Comparison of ENCODE assay signal across 1 cellular context in the genomic region with DNA sequence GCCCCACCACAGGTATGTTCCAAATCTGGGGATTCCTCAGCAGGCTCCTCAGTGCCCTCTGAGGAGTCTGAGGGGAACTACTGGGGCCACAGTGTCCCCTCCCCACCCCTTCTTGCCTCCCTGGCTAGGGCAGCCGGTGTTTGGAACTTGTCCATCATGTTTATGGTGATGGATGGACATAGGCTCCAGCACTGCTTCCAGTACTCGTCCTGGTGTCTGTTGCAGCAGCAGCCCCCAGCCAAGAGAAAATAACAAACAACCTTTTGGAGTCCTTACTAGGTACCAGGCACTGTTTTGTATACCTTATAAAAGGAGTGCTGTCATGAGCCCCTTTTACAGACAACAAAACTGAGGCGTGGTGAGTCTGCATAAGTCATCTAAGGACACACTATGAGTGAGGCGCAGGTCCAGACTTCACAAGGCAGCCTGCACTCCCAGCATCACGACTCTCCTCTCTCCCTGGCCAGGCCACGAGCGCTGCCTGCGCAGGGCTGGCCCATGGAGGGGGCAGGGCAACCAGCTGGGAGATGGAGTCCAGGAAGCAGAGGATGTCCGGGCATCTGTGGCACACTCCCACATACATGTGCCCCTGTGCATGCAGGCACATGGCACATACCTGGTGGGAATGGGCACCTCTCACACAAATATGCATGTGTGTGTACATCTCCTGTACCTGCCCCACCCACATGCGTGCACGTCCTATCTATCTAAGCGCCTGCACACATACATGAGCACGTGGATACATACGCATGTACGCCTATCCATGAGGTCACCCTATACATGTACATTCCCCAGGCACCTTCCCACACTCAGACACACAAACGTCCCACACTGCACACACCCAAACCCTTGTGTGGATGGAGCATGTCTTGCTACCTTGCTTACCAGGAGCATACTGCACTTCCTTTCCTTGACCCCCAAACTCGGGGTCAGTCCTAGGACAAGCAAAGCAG.
TF ChIP-seq lines count a peak whose summit lies in the region.

No MANE protein-coding gene starts in this region.

TF ChIP-seq in HepG2, 621 proteins besides CTCF, POLR2A, EP300 and RAD21 (continued from another document):
- TF ChIP-seq, protein P1, sequence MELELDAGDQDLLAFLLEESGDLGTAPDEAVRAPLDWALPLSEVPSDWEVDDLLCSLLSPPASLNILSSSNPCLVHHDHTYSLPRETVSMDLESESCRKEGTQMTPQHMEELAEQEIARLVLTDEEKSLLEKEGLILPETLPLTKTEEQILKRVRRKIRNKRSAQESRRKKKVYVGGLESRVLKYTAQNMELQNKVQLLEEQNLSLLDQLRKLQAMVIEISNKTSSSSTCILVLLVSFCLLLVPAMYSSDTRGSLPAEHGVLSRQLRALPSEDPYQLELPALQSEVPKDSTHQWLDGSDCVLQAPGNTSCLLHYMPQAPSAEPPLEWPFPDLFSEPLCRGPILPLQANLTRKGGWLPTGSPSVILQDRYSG (CRISPR knock-in tag; IDR thresholded peaks at IDR 0.05): no peak
- TF ChIP-seq ZMYM3 (CRISPR knock-in tag; IDR thresholded peaks at IDR 0.05): peak; percentile 54; the same call in 1 of the 2 replicates
- TF ChIP-seq ZNF773 (CRISPR knock-in tag; IDR thresholded peaks at IDR 0.05; ENCODE audit: borderline replicate concordance): no peak
- no peak for TF ChIP-seq SMC3 (IDR thresholded peaks at IDR 0.05; ENCODE audit: low read length)
- 0 out of 2 replicates have a peak, but pooled peaks have one; percentile 34 for TF ChIP-seq KDM5B (CRISPR knock-in tag; IDR thresholded peaks at IDR 0.05; ENCODE audit: borderline replicate concordance)
- TF ChIP-seq CAMTA2 (CRISPR knock-in tag; IDR thresholded peaks at IDR 0.05; ENCODE audit: borderline replicate concordance): no peak
- peak; percentile 39; the same call in 1 of the 2 replicates for TF ChIP-seq ZNF253 (CRISPR knock-in tag; IDR thresholded peaks at IDR 0.05; ENCODE audit: borderline replicate concordance)
